In the genomic region with DNA sequence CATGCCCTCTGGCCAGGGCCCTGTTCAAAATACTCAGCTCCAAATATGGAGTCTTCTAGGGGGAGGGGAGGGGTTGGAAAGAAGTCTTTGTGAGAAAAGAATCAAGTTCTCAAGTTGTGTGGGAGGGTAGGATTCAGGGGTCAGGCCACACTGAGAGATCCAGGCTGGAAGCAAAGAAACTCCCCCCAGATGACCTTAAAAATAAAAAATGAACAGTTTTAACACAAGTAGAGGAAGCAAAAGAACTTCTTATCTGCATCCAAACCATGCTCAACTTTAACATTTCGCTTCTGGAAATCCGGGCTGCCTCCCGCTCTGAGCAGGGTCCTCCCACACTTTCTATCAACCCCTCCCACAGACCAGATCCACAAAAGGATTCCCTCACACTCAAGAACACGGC, we compare ENCODE assay signal across 10 cellular contexts. TPM values are rescaled to one million over a fixed set of nuclear protein-coding genes. Genes with fewer than 3 reads are reported as not detected.
DNase-seq lines count a peak whose midpoint lies in the region; ATAC-seq and TF ChIP-seq lines count a peak whose summit lies in the region.
"Had no signal": no experiment of that assay in that cellular context is flagged by ENCODE, and none has a peak within 500 bp of the region (broad histone marks: within the 10 kb centered on the region; RNA-seq: fewer than 3 reads in every experiment).

No MANE protein-coding gene starts in this region.

- H3K9me3 ChIP-seq in endodermal cell (ENCODE audit: control insufficient read depth, low read length) (no peaks in the 10 kb centered on the region), mucosa of rectum (ENCODE audit: control insufficient read depth in 2 of 2, low read length in 2 of 2) (no peaks in the 10 kb centered on the region), upper lobe of left lung (no peaks in the 10 kb centered on the region)

- H3K27ac ChIP-seq in endodermal cell (ENCODE audit: low read depth, low read length) (peak overlapping the region; percentile 87), mucosa of rectum (ENCODE audit: low read depth in 2 of 2, low read length in 2 of 2) (peak overlapping the region; percentile 26 to 56), upper lobe of left lung (peak overlapping the region in 3 of 4 donors; percentile 28 to 37 (median 35))
- H3K27ac ChIP-seq: 22Rv1 had no signal

- DNase-seq in DMS 273 (lab: John Stamatoyannopoulos, UW; ENCODE audit: unreplicated experiment), result peak; percentile 43
- no peak for DNase-seq in DMS 273 treated with DMSO at 0.1 percent for 48 hours (lab: John Stamatoyannopoulos, UW)
- DNase-seq in endodermal cell, result no peak
- DNase-seq in upper lobe of left lung, result no peak
- no peak for DNase-seq in stimulated activated CD4-positive, alpha-beta T cell treated with anti-CD3 and anti-CD28 coated beads, Interleukin-4, amount 100 ng/mL, for 4 hours
- DNase-seq: activated CD4-positive, alpha-beta T cell treated with anti-CD3 and anti-CD28 coated beads, Interleukin-2, amount 10 ng/mL, durations not matched to agents 24 days and 14 days had no signal

- no peak overlapping the region for H3K4me3 ChIP-seq in endodermal cell (ENCODE audit: low read length)
- no peak overlapping the region for H3K4me3 ChIP-seq in mucosa of rectum (ENCODE audit: low read length in 2 of 2)
- no peak overlapping the region for H3K4me3 ChIP-seq in upper lobe of left lung

- H3K9ac ChIP-seq in endodermal cell (ENCODE audit: extremely low read depth, low read length, poor library complexity, severe bottlenecking) (no peak overlapping the region), mucosa of rectum (ENCODE audit: low read depth in 1 of 2, low read length in 2 of 2) (no peak overlapping the region)

- TF ChIP-seq EP300 in upper lobe of left lung (IDR thresholded peaks at IDR 0.05), result no peak

- 62 to 78% methylated on average over 3 to 4 of the region's 4 CpGs for WGBS in endodermal cell (ENCODE audit: insufficient coverage in 1 of 2, insufficient read length in 1 of 2), 2 experiments
- WGBS in upper lobe of left lung, 2 donors, result 20 to 46% methylated on average over 4 of the region's 4 CpGs

- TF ChIP-seq CTCF in endodermal cell (conservative IDR thresholded peaks at IDR 0.05) (no peak), upper lobe of left lung (IDR thresholded peaks at IDR 0.05) (no peak)

- H3K4me1 ChIP-seq in endodermal cell (ENCODE audit: control insufficient read depth, insufficient read depth, low read length) (no peaks in the 10 kb centered on the region), mucosa of rectum (ENCODE audit: control insufficient read depth in 2 of 2, insufficient read depth in 2 of 2, low read length in 2 of 2) (peaks cover 6 to 23% of the 10 kb centered on the region in 2 donors), upper lobe of left lung (peaks cover 25 to 62% (median 56%) of the 10 kb centered on the region in 4 donors)

- no peaks in the 10 kb centered on the region for H3K27me3 ChIP-seq in endodermal cell (ENCODE audit: control insufficient read depth, insufficient read depth, low read length, poor library complexity, severe bottlenecking)
- H3K27me3 ChIP-seq in mucosa of rectum (ENCODE audit: control insufficient read depth in 2 of 2, insufficient read depth in 2 of 2, low read length in 2 of 2), result no peaks in the 10 kb centered on the region
- H3K27me3 ChIP-seq in upper lobe of left lung, result no peaks in the 10 kb centered on the region

- H3K27ac Mint-ChIP-seq in endodermal cell, result peak overlapping the region; percentile 58
- H3K27ac Mint-ChIP-seq: activated CD4-positive, alpha-beta T cell treated with anti-CD3 and anti-CD28 coated beads, Interleukin-2, amount 10 ng/mL, durations not matched to agents 24 days and 14 days had no signal

- no peak for TF ChIP-seq POLR2A in upper lobe of left lung (IDR thresholded peaks at IDR 0.05)

- H3K4me1 Mint-ChIP-seq in endodermal cell, result peaks cover 19% of the 10 kb centered on the region

- peaks cover 9% of the 10 kb centered on the region for H3K9me3 Mint-ChIP-seq in endodermal cell
- H3K9me3 Mint-ChIP-seq: activated CD4-positive, alpha-beta T cell treated with anti-CD3 and anti-CD28 coated beads, Interleukin-2, amount 10 ng/mL, durations not matched to agents 24 days and 14 days had no signal

- H3K36me3 ChIP-seq in endodermal cell (ENCODE audit: control insufficient read depth, insufficient read depth, low read length) (no peaks in the 10 kb centered on the region), mucosa of rectum (ENCODE audit: control insufficient read depth in 2 of 2, insufficient read depth in 2 of 2, low read length in 2 of 2) (no peaks in the 10 kb centered on the region), upper lobe of left lung (no peaks in the 10 kb centered on the region)

- ATAC-seq in upper lobe of left lung (ENCODE audit: low FRiP score in 2 of 2) (peak in 1 of 2 donors; percentile 54), HG03520 (IDR thresholded peaks at IDR 0.05; ENCODE audit: unreplicated experiment) (no peak), GM19324 (IDR thresholded peaks at IDR 0.05; ENCODE audit: low FRiP score, unreplicated experiment) (no peak)

- no peaks in the 10 kb centered on the region for H3K27me3 Mint-ChIP-seq in endodermal cell (ENCODE audit: insufficient read depth)

- H3K36me3 Mint-ChIP-seq in endodermal cell (ENCODE audit: low read depth), result no peaks in the 10 kb centered on the region

- no peak overlapping the region for H3K4me3 Mint-ChIP-seq in endodermal cell
- H3K4me3 Mint-ChIP-seq: activated CD4-positive, alpha-beta T cell treated with anti-CD3 and anti-CD28 coated beads, Interleukin-2, amount 10 ng/mL, durations not matched to agents 24 days and 14 days had no signal

RNA-seq across cellular contexts. Expression of a gene that starts 44.1 kb away (rescaled TPM):
- total RNA-seq in endodermal cell, result 10 to 100 TPM; 10.6 to 10.8 TPM
- 17.0 TPM for polyA plus RNA-seq in endodermal cell (2013, experiment 1 of 2)
- 16.5 TPM for polyA plus RNA-seq in endodermal cell (2013, experiment 2 of 2)
- 10 to 100 TPM; 24.2 to 76.5 (median 32.9) TPM for total RNA-seq in upper lobe of left lung

Comparison
In these comparisons a context has a peak if more than half of its experiments do, and no peak if none do; other contexts are left out.
1. H3K27ac ChIP-seq: peak in every context shown above with its lines; median percentile 87 in endodermal cell; 41 in mucosa of rectum; 35 in upper lobe of left lung.